Comparison of ENCODE assay signal across 1 cellular context in the genomic region with DNA sequence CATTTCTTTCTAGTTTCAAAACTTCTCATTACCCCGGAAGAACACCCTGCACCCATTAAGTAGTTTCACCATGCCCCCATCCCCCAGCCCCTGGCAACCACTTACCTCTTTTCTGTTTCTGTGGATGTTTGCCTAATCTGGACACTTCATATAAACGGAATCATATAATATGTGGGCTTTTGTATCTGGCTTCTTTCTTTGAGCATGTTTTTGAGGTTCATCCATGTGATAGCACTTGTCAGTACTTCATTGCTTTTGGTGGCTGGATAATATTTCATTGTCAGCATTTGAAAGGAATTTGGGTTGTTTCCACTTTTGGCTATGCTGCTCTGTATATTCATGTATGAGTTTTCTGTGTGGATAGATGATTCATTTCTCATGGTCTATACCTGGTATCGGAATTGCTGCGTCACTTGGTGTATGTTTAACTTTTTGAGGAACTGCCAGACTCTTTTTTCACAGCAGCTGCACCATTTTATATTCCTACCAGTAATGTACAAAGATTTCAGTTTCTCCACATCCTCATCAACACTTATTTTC.
TF ChIP-seq lines count a peak whose summit lies in the region.

No MANE protein-coding gene starts in this region.

TF ChIP-seq in K562, 482 proteins besides CTCF, POLR2A, EP300 and RAD21 (continues in another document):
- TF ChIP-seq, protein P1, sequence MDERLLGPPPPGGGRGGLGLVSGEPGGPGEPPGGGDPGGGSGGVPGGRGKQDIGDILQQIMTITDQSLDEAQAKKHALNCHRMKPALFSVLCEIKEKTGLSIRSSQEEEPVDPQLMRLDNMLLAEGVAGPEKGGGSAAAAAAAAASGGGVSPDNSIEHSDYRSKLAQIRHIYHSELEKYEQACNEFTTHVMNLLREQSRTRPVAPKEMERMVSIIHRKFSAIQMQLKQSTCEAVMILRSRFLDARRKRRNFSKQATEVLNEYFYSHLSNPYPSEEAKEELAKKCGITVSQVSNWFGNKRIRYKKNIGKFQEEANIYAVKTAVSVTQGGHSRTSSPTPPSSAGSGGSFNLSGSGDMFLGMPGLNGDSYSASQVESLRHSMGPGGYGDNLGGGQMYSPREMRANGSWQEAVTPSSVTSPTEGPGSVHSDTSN (CRISPR knock-in tag; IDR thresholded peaks at IDR 0.05; ENCODE audit: low read depth), result no peak
- TF ChIP-seq, protein P1 (tag; conservative IDR thresholded peaks at IDR 0.05; ENCODE audit: low read depth), result peak; percentile 40; the same call in 1 of the 2 replicates
- TF ChIP-seq ZC3H4 (CRISPR knock-in tag; IDR thresholded peaks at IDR 0.05; ENCODE audit: borderline replicate concordance) (no peak), ZNF24 (IDR thresholded peaks at IDR 0.05) (no peak), ILF3 (IDR thresholded peaks at IDR 0.05; ENCODE audit: borderline replicate concordance) (no peak), ZNF3 (CRISPR knock-in tag; IDR thresholded peaks at IDR 0.05) (no peak), BRD9 (IDR thresholded peaks at IDR 0.05; ENCODE audit: low read depth, partially characterized antibody) (no peak), ZBTB17 (CRISPR knock-in tag; IDR thresholded peaks at IDR 0.05) (no peak), SIRT6 (IDR thresholded peaks at IDR 0.05; ENCODE audit: low read depth, low read length) (no peak), MAZ (CRISPR knock-in tag; conservative IDR thresholded peaks at IDR 0.05 in 1 of 2, IDR thresholded peaks at IDR 0.05 in 1 of 2) (no peak), WHSC1 (IDR thresholded peaks at IDR 0.05; ENCODE audit: low read length) (no peak), MLX (CRISPR knock-in tag; conservative IDR thresholded peaks at IDR 0.05) (no peak), PHB2 (IDR thresholded peaks at IDR 0.05; ENCODE audit: low read depth) (no peak), ETS1 (conservative IDR thresholded peaks at IDR 0.05; ENCODE audit: control insufficient read depth, low read depth, low read length) (no peak), NCOR1 (IDR thresholded peaks at IDR 0.05) (no peak), HDAC8 (tag; IDR thresholded peaks at IDR 0.05) (no peak), MAFG (tag; conservative IDR thresholded peaks at IDR 0.05) (peak; percentile 72), YBX1 (IDR thresholded peaks at IDR 0.05) (no peak), CREM (IDR thresholded peaks at IDR 0.05; ENCODE audit: low read depth) (no peak), SMC3 (conservative IDR thresholded peaks at IDR 0.05; ENCODE audit: insufficient read depth, low read depth, low read length) (no peak), TFE3 (CRISPR knock-in tag; IDR thresholded peaks at IDR 0.05) (no peak), ZEB2 (IDR thresholded peaks at IDR 0.05) (no peak), ZNF668 (CRISPR knock-in tag; IDR thresholded peaks at IDR 0.05) (no peak), ZNF696 (CRISPR knock-in tag; conservative IDR thresholded peaks at IDR 0.05) (no peak), MYC (IDR thresholded peaks at IDR 0.05; ENCODE audit: low read depth, low read length) (no peak), MYC (CRISPR knock-in tag; IDR thresholded peaks at IDR 0.05; ENCODE audit: borderline replicate concordance, low read depth) (no peak), DPF2 (IDR thresholded peaks at IDR 0.05) (0 out of 2 replicates have a peak, but pooled peaks have one; percentile 20), PATZ1 (CRISPR knock-in tag; IDR thresholded peaks at IDR 0.05; ENCODE audit: borderline replicate concordance) (no peak)
- TF ChIP-seq, protein P2, sequence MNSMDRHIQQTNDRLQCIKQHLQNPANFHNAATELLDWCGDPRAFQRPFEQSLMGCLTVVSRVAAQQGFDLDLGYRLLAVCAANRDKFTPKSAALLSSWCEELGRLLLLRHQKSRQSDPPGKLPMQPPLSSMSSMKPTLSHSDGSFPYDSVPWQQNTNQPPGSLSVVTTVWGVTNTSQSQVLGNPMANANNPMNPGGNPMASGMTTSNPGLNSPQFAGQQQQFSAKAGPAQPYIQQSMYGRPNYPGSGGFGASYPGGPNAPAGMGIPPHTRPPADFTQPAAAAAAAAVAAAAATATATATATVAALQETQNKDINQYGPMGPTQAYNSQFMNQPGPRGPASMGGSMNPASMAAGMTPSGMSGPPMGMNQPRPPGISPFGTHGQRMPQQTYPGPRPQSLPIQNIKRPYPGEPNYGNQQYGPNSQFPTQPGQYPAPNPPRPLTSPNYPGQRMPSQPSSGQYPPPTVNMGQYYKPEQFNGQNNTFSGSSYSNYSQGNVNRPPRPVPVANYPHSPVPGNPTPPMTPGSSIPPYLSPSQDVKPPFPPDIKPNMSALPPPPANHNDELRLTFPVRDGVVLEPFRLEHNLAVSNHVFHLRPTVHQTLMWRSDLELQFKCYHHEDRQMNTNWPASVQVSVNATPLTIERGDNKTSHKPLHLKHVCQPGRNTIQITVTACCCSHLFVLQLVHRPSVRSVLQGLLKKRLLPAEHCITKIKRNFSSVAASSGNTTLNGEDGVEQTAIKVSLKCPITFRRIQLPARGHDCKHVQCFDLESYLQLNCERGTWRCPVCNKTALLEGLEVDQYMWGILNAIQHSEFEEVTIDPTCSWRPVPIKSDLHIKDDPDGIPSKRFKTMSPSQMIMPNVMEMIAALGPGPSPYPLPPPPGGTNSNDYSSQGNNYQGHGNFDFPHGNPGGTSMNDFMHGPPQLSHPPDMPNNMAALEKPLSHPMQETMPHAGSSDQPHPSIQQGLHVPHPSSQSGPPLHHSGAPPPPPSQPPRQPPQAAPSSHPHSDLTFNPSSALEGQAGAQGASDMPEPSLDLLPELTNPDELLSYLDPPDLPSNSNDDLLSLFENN (IDR thresholded peaks at IDR 0.05; ENCODE audit: low read depth in 2 of 2, low read length in 2 of 2), result no peak
- TF ChIP-seq, protein P3, sequence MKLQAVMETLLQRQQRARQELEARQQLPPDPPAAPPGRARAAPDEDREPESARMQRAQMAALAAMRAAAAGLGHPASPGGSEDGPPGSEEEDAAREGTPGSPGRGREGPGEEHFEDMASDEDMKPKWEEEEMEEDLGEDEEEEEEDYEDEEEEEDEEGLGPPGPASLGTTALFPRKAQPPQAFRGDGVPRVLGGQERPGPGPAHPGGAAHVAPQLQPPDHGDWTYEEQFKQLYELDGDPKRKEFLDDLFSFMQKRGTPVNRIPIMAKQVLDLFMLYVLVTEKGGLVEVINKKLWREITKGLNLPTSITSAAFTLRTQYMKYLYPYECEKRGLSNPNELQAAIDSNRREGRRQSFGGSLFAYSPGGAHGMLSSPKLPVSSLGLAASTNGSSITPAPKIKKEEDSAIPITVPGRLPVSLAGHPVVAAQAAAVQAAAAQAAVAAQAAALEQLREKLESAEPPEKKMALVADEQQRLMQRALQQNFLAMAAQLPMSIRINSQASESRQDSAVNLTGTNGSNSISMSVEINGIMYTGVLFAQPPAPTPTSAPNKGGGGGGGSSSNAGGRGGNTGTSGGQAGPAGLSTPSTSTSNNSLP (IDR thresholded peaks at IDR 0.05; ENCODE audit: borderline replicate concordance, low read depth, low read length), result no peak
- TF ChIP-seq, protein P4, sequence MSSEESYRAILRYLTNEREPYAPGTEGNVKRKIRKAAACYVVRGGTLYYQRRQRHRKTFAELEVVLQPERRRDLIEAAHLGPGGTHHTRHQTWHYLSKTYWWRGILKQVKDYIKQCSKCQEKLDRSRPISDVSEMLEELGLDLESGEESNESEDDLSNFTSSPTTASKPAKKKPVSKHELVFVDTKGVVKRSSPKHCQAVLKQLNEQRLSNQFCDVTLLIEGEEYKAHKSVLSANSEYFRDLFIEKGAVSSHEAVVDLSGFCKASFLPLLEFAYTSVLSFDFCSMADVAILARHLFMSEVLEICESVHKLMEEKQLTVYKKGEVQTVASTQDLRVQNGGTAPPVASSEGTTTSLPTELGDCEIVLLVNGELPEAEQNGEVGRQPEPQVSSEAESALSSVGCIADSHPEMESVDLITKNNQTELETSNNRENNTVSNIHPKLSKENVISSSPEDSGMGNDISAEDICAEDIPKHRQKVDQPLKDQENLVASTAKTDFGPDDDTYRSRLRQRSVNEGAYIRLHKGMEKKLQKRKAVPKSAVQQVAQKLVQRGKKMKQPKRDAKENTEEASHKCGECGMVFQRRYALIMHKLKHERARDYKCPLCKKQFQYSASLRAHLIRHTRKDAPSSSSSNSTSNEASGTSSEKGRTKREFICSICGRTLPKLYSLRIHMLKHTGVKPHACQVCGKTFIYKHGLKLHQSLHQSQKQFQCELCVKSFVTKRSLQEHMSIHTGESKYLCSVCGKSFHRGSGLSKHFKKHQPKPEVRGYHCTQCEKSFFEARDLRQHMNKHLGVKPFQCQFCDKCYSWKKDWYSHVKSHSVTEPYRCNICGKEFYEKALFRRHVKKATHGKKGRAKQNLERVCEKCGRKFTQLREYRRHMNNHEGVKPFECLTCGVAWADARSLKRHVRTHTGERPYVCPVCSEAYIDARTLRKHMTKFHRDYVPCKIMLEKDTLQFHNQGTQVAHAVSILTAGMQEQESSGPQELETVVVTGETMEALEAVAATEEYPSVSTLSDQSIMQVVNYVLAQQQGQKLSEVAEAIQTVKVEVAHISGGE (CRISPR knock-in tag; IDR thresholded peaks at IDR 0.05), result no peak
